In genomic region chr2:43333656-43334144, GRCh38 we compare ENCODE assay signal across 9 cellular contexts.
DNase-seq lines count a peak whose midpoint lies in the region; ATAC-seq and TF ChIP-seq lines count a peak whose summit lies in the region.
"Had no signal": no experiment of that assay in that cellular context is flagged by ENCODE, and none has a peak within 500 bp of the region (broad histone marks: within the 10 kb centered on the region; RNA-seq: fewer than 3 reads in every experiment).

No MANE protein-coding gene starts in this region.

- TF ChIP-seq CTCF in GM12865 (IDR thresholded peaks at IDR 0.05; ENCODE audit: insufficient read depth, low read depth, low read length, missing control alignments) (no peak), adrenal gland (IDR thresholded peaks at IDR 0.05) (no peak), cardiac muscle cell (IDR thresholded peaks at IDR 0.05; ENCODE audit: low read depth, low read length) (no peak)

- H3K36me3 ChIP-seq in adrenal gland (replicated peaks in 1 of 2) (no peaks in the 10 kb centered on the region), cardiac muscle cell (no peaks in the 10 kb centered on the region)

- no peak overlapping the region for H3K4me3 ChIP-seq in GM12865 (ENCODE audit: low read depth, low read length)
- peak overlapping the region in 1 of 4 donors; percentile 21 for H3K4me3 ChIP-seq in adrenal gland
- no peak overlapping the region for H3K4me3 ChIP-seq in cardiac muscle cell

- H3K4me1 ChIP-seq in adrenal gland (replicated peaks in 1 of 2) (peaks cover 40 to 54% of the 10 kb centered on the region in 2 donors), cardiac muscle cell (ENCODE audit: low read depth) (peaks cover 40% of the 10 kb centered on the region)

- ATAC-seq in sciatic nerve (peak; percentile 83), GM21381 (IDR thresholded peaks at IDR 0.05; ENCODE audit: unreplicated experiment) (no peak)

- 0 to 6% (median 2%) methylated on average over 2 of the region's 2 CpGs for WGBS in adrenal gland, 4 donors

- H3K9me3 ChIP-seq in adrenal gland (replicated peaks in 1 of 3) (no peaks in the 10 kb centered on the region), cardiac muscle cell (ENCODE audit: low read depth) (no peaks in the 10 kb centered on the region)

- H3K27ac ChIP-seq in adrenal gland (peak overlapping the region; percentile 1 to 86 (median 72)), cardiac muscle cell (peak overlapping the region; percentile 93)

- DNase-seq in GM12865 (ENCODE audit: low read depth): peak; percentile 16
- DNase-seq in adrenal gland: peak in 5 of 7 donors; percentile 40 to 69 (median 53)
- peak in 1 of 2 donors; percentile 86 for DNase-seq in cardiac muscle cell (ENCODE audit: low read depth in 1 of 2, low spot score in 1 of 2)
- DNase-seq in sciatic nerve (ENCODE audit: low spot score): no peak
- DNase-seq in NCI-H345 (lab: John Stamatoyannopoulos, UW): no peak
- DNase-seq in activated CD4-positive, alpha-beta T cell treated with anti-CD3 and anti-CD28 coated beads, Interleukin-2, amount 50 U/mL, for 1 hour: no peak
- DNase-seq in D341Med (ENCODE audit: low spot score): no peak
- DNase-seq: SHP77 had no signal

- no peaks in the 10 kb centered on the region for H3K27me3 ChIP-seq in adrenal gland
- no peaks in the 10 kb centered on the region for H3K27me3 ChIP-seq in cardiac muscle cell

- intact Hi-C loops in adrenal gland (cut with DNase I) (no loop called here), sciatic nerve (cut with DNase I) (no loop called here)

- TF ChIP-seq POLR2A in adrenal gland (IDR thresholded peaks at IDR 0.05): peak in 1 of 2 donors; percentile 66

Comparison
In these comparisons a context has a peak if more than half of its experiments do, and no peak if none do; other contexts are left out.
1. DNase-seq: peak in GM12865 (single experiment) and adrenal gland (5 of 7); none in sciatic nerve (single experiment), NCI-H345 (single experiment), activated CD4-positive, alpha-beta T cell treated with anti-CD3 and anti-CD28 coated beads, Interleukin-2, amount 50 U/mL, for 1 hour (single experiment) and D341Med (single experiment).